In genomic region chr12:51959211-51959610, GRCh38 we compare ENCODE assay signal across 16 cellular contexts. TPM values are rescaled to one million over a fixed set of nuclear protein-coding genes. Genes with fewer than 3 reads are reported as not detected.
DNase-seq lines count a peak whose midpoint lies in the region; ATAC-seq and TF ChIP-seq lines count a peak whose summit lies in the region.
"Had no signal": no experiment of that assay in that cellular context is flagged by ENCODE, and none has a peak within 500 bp of the region (broad histone marks: within the 10 kb centered on the region; RNA-seq: fewer than 3 reads in every experiment).

No MANE protein-coding gene starts in this region.

- H3K36me3 ChIP-seq in ACC112 (ENCODE audit: insufficient read depth, low read length) = peaks cover 13% of the 10 kb centered on the region
- no peaks in the 10 kb centered on the region for H3K36me3 ChIP-seq in osteoblast (ENCODE audit: insufficient read depth, low read length)

- H3K27me3 ChIP-seq in ACC112 (ENCODE audit: insufficient read depth, low read length) (no peaks in the 10 kb centered on the region), osteoblast (ENCODE audit: insufficient read depth, low read length) (no peaks in the 10 kb centered on the region)
- H3K27me3 ChIP-seq: heart left ventricle, left lung, neutrophil, testis had no signal

- no peaks in the 10 kb centered on the region for H3K9me3 ChIP-seq in osteoblast (ENCODE audit: low read depth, low read length)
- H3K9me3 ChIP-seq: left lung, neutrophil, testis had no signal

- 0 out of 2 replicates have a peak overlapping the region, but pooled peaks have one; percentile 4 for H3K4me3 ChIP-seq in ACC112 (ENCODE audit: low read depth, low read length)
- H3K4me3 ChIP-seq in osteoblast (ENCODE audit: insufficient read depth, low read length) = no peak overlapping the region
- H3K4me3 ChIP-seq: heart left ventricle, left lung, testis had no signal

- no peak overlapping the region for H3K4me2 ChIP-seq in osteoblast (ENCODE audit: insufficient read depth, low read length)

- DNase-seq in RWPE1 (ENCODE audit: low spot score) = no peak
- peak; percentile 48 for DNase-seq in fibroblast of peridontal ligament (ENCODE audit: extremely low read depth)
- DNase-seq in osteoblast (ENCODE audit: insufficient read length, low spot score, missing footprints) = no peak
- no peak for DNase-seq in cortex of kidney (lab: John Stamatoyannopoulos, UW)
- no peak for DNase-seq in NCI-H146 (lab: John Stamatoyannopoulos, UW)
- no peak for DNase-seq in AG08396 (ENCODE audit: low spot score)
- DNase-seq: activated B cell treated with CpG ODN at 0.5 μM for 24 hours, amygdala, EL, heart left ventricle, left lung, NCI-H1417 treated with DMSO at 0.1 percent for 48 hours, testis had no signal

- peaks cover 43% of the 10 kb centered on the region for H4K20me1 ChIP-seq in osteoblast (ENCODE audit: insufficient read depth, low read length)

- ATAC-seq in GM21576 (IDR thresholded peaks at IDR 0.05; ENCODE audit: unreplicated experiment) = no peak
- ATAC-seq: left lung had no signal

- H3K27ac ChIP-seq in ACC112 (ENCODE audit: low read depth, low read length) (no peak overlapping the region), RWPE1 (peak overlapping the region; percentile 41), osteoblast (ENCODE audit: low read depth, low read length) (no peak overlapping the region)
- H3K27ac ChIP-seq: neutrophil, testis had no signal

- TF ChIP-seq CTCF in RWPE1 (conservative IDR thresholded peaks at IDR 0.05; ENCODE audit: low read depth) = no peak
- no peak for TF ChIP-seq CTCF in osteoblast (IDR thresholded peaks at IDR 0.05; ENCODE audit: extremely low read depth, low read depth, low read length)

- POLR2A ChIA-PET in RWPE1 (lab: Yijun Ruan, JAX; ENCODE audit: low non-redundant PET) = no interaction called here

- H2AFZ ChIP-seq in ACC112 (ENCODE audit: low read length, unreplicated experiment) (no peak overlapping the region), osteoblast (ENCODE audit: low read length) (peak overlapping the region; percentile 70)

- CTCF ChIA-PET in RWPE1 (lab: Yijun Ruan, JAX) = interaction anchor here (0.6 kb wide), 1 partner anchor 1328 kb away, joined by 3 read pairs; no protein-coding TSS in a partner anchor

- H3K79me2 ChIP-seq in ACC112 (ENCODE audit: control insufficient read depth, insufficient read depth, low read length, unreplicated experiment) = peaks cover 92% of the 10 kb centered on the region
- peaks cover 89% of the 10 kb centered on the region for H3K79me2 ChIP-seq in osteoblast (ENCODE audit: insufficient read depth, low read length)

- H3K4me1 ChIP-seq in ACC112 (ENCODE audit: control insufficient read depth, insufficient read depth, low read length, unreplicated experiment) (peaks cover 30% of the 10 kb centered on the region), osteoblast (ENCODE audit: insufficient read depth, low read length) (peaks cover 11% of the 10 kb centered on the region)

RNA-seq across cellular contexts. Expression of gene ACVR1B, which starts 7.7 kb away (rescaled TPM):
- 10.5 and 13.0 TPM in 2 replicates for total RNA-seq in osteoblast

RNA-seq across cellular contexts. Expression of gene TAMALIN, which starts 47.5 kb away (rescaled TPM):
- 4.7 and 6.5 TPM in 2 replicates for total RNA-seq in osteoblast

RNA-seq across cellular contexts. Expression of gene ACVRL1, which starts 51.9 kb away (rescaled TPM):
- total RNA-seq in osteoblast = 9.8 and 11.5 TPM in 2 replicates
- total RNA-seq: activated B cell treated with CpG ODN at 0.5 μM for 24 hours had no signal
